26 cellular contexts compared by ENCODE assay signal in genomic region chr6:107235521-107235920, GRCh38.
A peak's percentile ranks its signal among the peaks of the same experiment; 100 is the strongest.
DNase-seq lines count a peak whose midpoint lies in the region; ATAC-seq, FAIRE-seq and TF ChIP-seq lines count a peak whose summit lies in the region.
"Had no signal": no experiment of that assay in that cellular context is flagged by ENCODE, and none has a peak within 500 bp of the region (broad histone marks: within the 10 kb centered on the region; RNA-seq: fewer than 3 reads in every experiment).

No MANE protein-coding gene starts in this region.

- no peak overlapping the region for H3K4me2 ChIP-seq in GM23248 (ENCODE audit: unreplicated experiment)
- H3K4me2 ChIP-seq in endothelial cell of umbilical vein (ENCODE audit: insufficient read depth, low read length): no peak overlapping the region
- H3K4me2 ChIP-seq in HepG2 (ENCODE audit: low read depth, low read length): 0 out of 2 replicates have a peak overlapping the region, but pooled peaks have one; percentile 19
- H3K4me2 ChIP-seq: neural progenitor cell, SK-N-SH had no signal

- CTCF ChIA-PET in endothelial cell of umbilical vein (lab: Charles Lee): interaction anchor here (0.5 to 1.0 kb wide), 2 partner anchors 9 to 13 kb away, joined by 3 read pairs; no protein-coding TSS in a partner anchor
- CTCF ChIA-PET in HepG2 (lab: Yijun Ruan, JAX; ENCODE audit: low intra/inter-chr PET ratio, low total read pairs): no interaction called here
- CTCF ChIA-PET in T-cell (lab: Charles Lee): interaction anchor here (0.6 kb wide), 2 partner anchors 155 to 1844 kb away, joined by 4 read pairs; no protein-coding TSS in a partner anchor

- TF ChIP-seq CTCF in endothelial cell of umbilical vein (IDR thresholded peaks at IDR 0.05; ENCODE audit: extremely low read depth in 1 of 2, insufficient read depth in 1 of 2, low read depth in 1 of 2, low read length in 2 of 2) (no peak), HepG2 (CRISPR knock-in tag; IDR thresholded peaks at IDR 0.05) (no peak)

- peaks cover 11% of the 10 kb centered on the region for H3K9me3 Mint-ChIP-seq in activated T-helper 2 cell treated with anti-CD3 and anti-CD28 coated beads, Interferon-gamma antibody, Interleukin-2, Interleukin-4, amounts not matched to agents 10 μg/mL and 5 μg/mL and 100 μg/mL, durations not matched to agents 14 hours and 24 hours and 36 hours
- H3K9me3 Mint-ChIP-seq in T-cell: peaks cover 6 to 14% (median 13%) of the 10 kb centered on the region in 3 donors
- H3K9me3 Mint-ChIP-seq: H9, neural progenitor cell had no signal

- H3K4me3 ChIP-seq in GM23248 (no peak overlapping the region), endothelial cell of umbilical vein (replicated peaks in 1 of 3; ENCODE audit: insufficient read depth in 1 of 3, low read depth in 1 of 3, low read length in 3 of 3) (no peak overlapping the region), HepG2 (replicated peaks in 1 of 3; ENCODE audit: insufficient read depth in 1 of 3, low read depth in 2 of 3, low read length in 3 of 3) (no peak overlapping the region)
- H3K4me3 ChIP-seq: lung, neural progenitor cell, transverse colon had no signal

- H3K9me2 ChIP-seq in GM23248 (ENCODE audit: insufficient read depth): no peaks in the 10 kb centered on the region
- H3K9me2 ChIP-seq: SK-N-SH had no signal

- H3K4me1 ChIP-seq in GM23248 (ENCODE audit: insufficient read depth) (no peaks in the 10 kb centered on the region), endothelial cell of umbilical vein (ENCODE audit: control insufficient read depth, extremely low read depth, insufficient read depth, low read length) (peaks cover 6% of the 10 kb centered on the region), HepG2 (ENCODE audit: insufficient read depth, low read length) (peaks cover 22% of the 10 kb centered on the region)
- H3K4me1 ChIP-seq: neural progenitor cell had no signal

- H3K9me3 ChIP-seq in GM23248 (ENCODE audit: low read depth) (no peaks in the 10 kb centered on the region), endothelial cell of umbilical vein (replicated peaks; ENCODE audit: control insufficient read depth, insufficient read depth, low read length) (no peaks in the 10 kb centered on the region), HepG2 (ENCODE audit: low read length) (no peaks in the 10 kb centered on the region)
- H3K9me3 ChIP-seq: SK-N-SH, transverse colon had no signal

- H3K36me3 ChIP-seq in GM23248 (ENCODE audit: low read depth) (no peaks in the 10 kb centered on the region), endothelial cell of umbilical vein (ENCODE audit: control insufficient read depth in 2 of 2, extremely low read depth in 1 of 2, insufficient read depth in 2 of 2, low read length in 2 of 2) (no peaks in the 10 kb centered on the region), HepG2 (replicated peaks in 1 of 2; ENCODE audit: control insufficient read depth in 1 of 2, insufficient read depth in 2 of 2, low read length in 2 of 2) (no peaks in the 10 kb centered on the region)
- H3K36me3 ChIP-seq: neural progenitor cell had no signal

- no peak overlapping the region for H3K9ac ChIP-seq in GM23248
- no peak overlapping the region for H3K9ac ChIP-seq in endothelial cell of umbilical vein (replicated peaks; ENCODE audit: extremely low read depth, insufficient read depth, low read length)
- no peak overlapping the region for H3K9ac ChIP-seq in HepG2 (ENCODE audit: insufficient read depth, low read depth, low read length)
- H3K9ac ChIP-seq: neural progenitor cell, SK-N-SH had no signal

- no peaks in the 10 kb centered on the region for H3K9me1 ChIP-seq in endothelial cell of umbilical vein (replicated peaks; ENCODE audit: control insufficient read depth, extremely low read depth, insufficient read depth, low read length)

- H3K27me3 Mint-ChIP-seq in activated T-helper 2 cell treated with anti-CD3 and anti-CD28 coated beads, Interferon-gamma antibody, Interleukin-2, Interleukin-4, amounts not matched to agents 10 μg/mL and 5 μg/mL and 100 μg/mL, durations not matched to agents 14 hours and 24 hours and 36 hours (ENCODE audit: low read depth): no peaks in the 10 kb centered on the region
- no peaks in the 10 kb centered on the region for H3K27me3 Mint-ChIP-seq in T-cell
- H3K27me3 Mint-ChIP-seq: activated CD4-positive, alpha-beta T cell treated with anti-CD3 and anti-CD28 coated beads, Interleukin-2, amount 10 ng/mL, durations not matched to agents 24 days and 14 days; activated naive CD8-positive, alpha-beta T cell; activated T-helper 17 cell treated with anti-CD3 and anti-CD28 coated beads, Interleukin-2, amount 50 U/mL, for 72 hours; stimulated activated naive CD8-positive, alpha-beta T cell treated with anti-CD3 and anti-CD28 coated beads, Interleukin-15, amount 100 ng/mL, for 72 hours had no signal

- intact Hi-C loops in endothelial cell of umbilical vein (cut with micrococcal nuclease): no loop called here
- intact Hi-C loops in HepG2 (cut with micrococcal nuclease; ENCODE audit: unreplicated experiment): no loop called here
- intact Hi-C loops in activated T-helper 2 cell treated with anti-CD3 and anti-CD28 coated beads, Interferon-gamma antibody, Interleukin-2, Interleukin-4, amounts not matched to agents 10 μg/mL and 5 μg/mL and 100 μg/mL, durations not matched to agents 14 hours and 24 hours and 36 hours (cut with micrococcal nuclease): no loop called here

- H3K79me2 ChIP-seq in GM23248 (ENCODE audit: insufficient read depth) (no peaks in the 10 kb centered on the region), endothelial cell of umbilical vein (ENCODE audit: control insufficient read depth, insufficient read depth, low read length) (no peaks in the 10 kb centered on the region), HepG2 (ENCODE audit: insufficient read depth, low read length) (no peaks in the 10 kb centered on the region)

- peaks cover 15% of the 10 kb centered on the region for H3K36me3 Mint-ChIP-seq in activated T-helper 2 cell treated with anti-CD3 and anti-CD28 coated beads, Interferon-gamma antibody, Interleukin-2, Interleukin-4, amounts not matched to agents 10 μg/mL and 5 μg/mL and 100 μg/mL, durations not matched to agents 14 hours and 24 hours and 36 hours (ENCODE audit: low read depth)
- H3K36me3 Mint-ChIP-seq in T-cell: peaks cover 49% of the 10 kb centered on the region

- TF ChIP-seq EP300 in HepG2 (IDR thresholded peaks at IDR 0.05; ENCODE audit: low read depth in 2 of 2, low read length in 2 of 2) (no peak), HepG2 (CRISPR knock-in tag; IDR thresholded peaks at IDR 0.05; ENCODE audit: borderline replicate concordance) (no peak)

- no peak overlapping the region for H2AFZ ChIP-seq in GM23248
- no peak overlapping the region for H2AFZ ChIP-seq in endothelial cell of umbilical vein (ENCODE audit: low read depth, low read length)
- no peak overlapping the region for H2AFZ ChIP-seq in HepG2 (ENCODE audit: low read length)
- H2AFZ ChIP-seq: neural progenitor cell had no signal

- POLR2A ChIA-PET in endothelial cell of umbilical vein (lab: Charles Lee) (no interaction called here), HepG2 (lab: Yijun Ruan, JAX) (no interaction called here), T-cell (lab: Charles Lee) (no interaction called here)

- ATAC-seq in HepG2: no peak
- ATAC-seq in HG03280 (IDR thresholded peaks at IDR 0.05; ENCODE audit: unreplicated experiment): no peak
- ATAC-seq in T-cell (replicated peaks in 1 of 4): no peak
- ATAC-seq: activated T-helper 17 cell treated with anti-CD3 and anti-CD28 coated beads, Interleukin-2, amount 50 U/mL, for 72 hours; stimulated activated naive CD8-positive, alpha-beta T cell treated with anti-CD3 and anti-CD28 coated beads, Interleukin-15, amount 100 ng/mL, for 72 hours had no signal

- no peak for FAIRE-seq in endothelial cell of umbilical vein (lab: Jason Lieb, UNC)
- no peak for FAIRE-seq in HepG2 (lab: Jason Lieb, UNC)
- FAIRE-seq: astrocyte, D721Med, GM12892, keratinocyte had no signal

- H3K4me1 Mint-ChIP-seq in activated T-helper 2 cell treated with anti-CD3 and anti-CD28 coated beads, Interferon-gamma antibody, Interleukin-2, Interleukin-4, amounts not matched to agents 10 μg/mL and 5 μg/mL and 100 μg/mL, durations not matched to agents 14 hours and 24 hours and 36 hours (ENCODE audit: low read depth): no peaks in the 10 kb centered on the region
- no peaks in the 10 kb centered on the region for H3K4me1 Mint-ChIP-seq in T-cell
- H3K4me1 Mint-ChIP-seq: activated CD4-positive, alpha-beta T cell treated with anti-CD3 and anti-CD28 coated beads, Interleukin-2, amount 10 ng/mL, durations not matched to agents 24 days and 14 days; activated T-helper 17 cell treated with anti-CD3 and anti-CD28 coated beads, Interleukin-2, amount 50 U/mL, for 72 hours; stimulated activated naive CD8-positive, alpha-beta T cell treated with anti-CD3 and anti-CD28 coated beads, Interleukin-15, amount 100 ng/mL, for 72 hours had no signal

- dilution Hi-C loops in endothelial cell of umbilical vein (cut with MboI; ENCODE audit: extremely low pct_ligation_motif_present, low sequenced_read_pairs): no loop called here

- TF ChIP-seq POLR2A in endothelial cell of umbilical vein (IDR thresholded peaks at IDR 0.05; ENCODE audit: low read depth, low read length): no peak
- TF ChIP-seq POLR2A in HepG2 (IDR thresholded peaks at IDR 0.05; ENCODE audit: insufficient read depth in 1 of 2, low read depth in 2 of 2, low read length in 2 of 2): no peak

- no peaks in the 10 kb centered on the region for H3F3A ChIP-seq in GM23248 (ENCODE audit: insufficient read depth)

- H4K20me1 ChIP-seq in GM23248 (ENCODE audit: insufficient read depth): no peaks in the 10 kb centered on the region
- H4K20me1 ChIP-seq in endothelial cell of umbilical vein (replicated peaks; ENCODE audit: control insufficient read depth, extremely low read depth, insufficient read depth, low read length): no peaks in the 10 kb centered on the region
- no peaks in the 10 kb centered on the region for H4K20me1 ChIP-seq in HepG2 (ENCODE audit: insufficient read depth, low read length)

- H3K27ac ChIP-seq in GM23248 (no peak overlapping the region), endothelial cell of umbilical vein (ENCODE audit: insufficient read depth, low read depth, low read length) (no peak overlapping the region), HepG2 (ENCODE audit: extremely low read length, insufficient read depth, low read length) (no peak overlapping the region)
- H3K27ac ChIP-seq: neural progenitor cell, transverse colon had no signal

- DNase-seq in GM23248 (peak; percentile 1), NCI-H446 (lab: John Stamatoyannopoulos, UW) (peak; percentile 9 to 29), endothelial cell of umbilical vein (ENCODE audit: low read depth, low spot score) (peak; percentile 61), HepG2 (ENCODE audit: low spot score) (no peak), NCI-H510A treated with DMSO at 0.1 percent for 48 hours (lab: John Stamatoyannopoulos, UW) (no peak), T-cell (no peak)
- DNase-seq in activated T-helper 2 cell treated with anti-CD3 and anti-CD28 coated beads, Interferon-gamma antibody, Interleukin-2, Interleukin-4, amounts not matched to agents 10 μg/mL and 5 μg/mL and 100 μg/mL, durations not matched to agents 14 hours and 24 hours and 36 hours (ENCODE audit: low spot score): no peak
- DNase-seq: activated CD4-positive, alpha-beta T cell treated with anti-CD3 and anti-CD28 coated beads, Interleukin-2, amount 10 ng/mL, durations not matched to agents 24 days and 14 days; erythroblast; H9; NCI-H1436 treated with DMSO at 0.1 percent for 48 hours; NCI-H69; posterior cingulate gyrus; SK-N-SH; stimulated activated naive CD8-positive, alpha-beta T cell treated with anti-CD3 and anti-CD28 coated beads, Interleukin-15, amount 100 ng/mL, for 72 hours; transverse colon had no signal

- no peak overlapping the region for H3K4me3 Mint-ChIP-seq in activated T-helper 2 cell treated with anti-CD3 and anti-CD28 coated beads, Interferon-gamma antibody, Interleukin-2, Interleukin-4, amounts not matched to agents 10 μg/mL and 5 μg/mL and 100 μg/mL, durations not matched to agents 14 hours and 24 hours and 36 hours (ENCODE audit: low read depth)
- H3K4me3 Mint-ChIP-seq in T-cell: no peak overlapping the region
- H3K4me3 Mint-ChIP-seq: activated CD4-positive, alpha-beta T cell treated with anti-CD3 and anti-CD28 coated beads, Interleukin-2, amount 10 ng/mL, durations not matched to agents 24 days and 14 days; activated naive CD8-positive, alpha-beta T cell; activated T-helper 17 cell treated with anti-CD3 and anti-CD28 coated beads, Interleukin-2, amount 50 U/mL, for 72 hours; CD14-positive monocyte; H9; neural progenitor cell; stimulated activated naive CD8-positive, alpha-beta T cell treated with anti-CD3 and anti-CD28 coated beads, Interleukin-15, amount 100 ng/mL, for 72 hours had no signal

- TF ChIP-seq RAD21 in HepG2 (CRISPR knock-in tag; IDR thresholded peaks at IDR 0.05): no peak

- in situ Hi-C loops in GM23248 (cut with MboI) (no loop called here), HepG2 (cut with HindIII; ENCODE audit: extremely low pct_ligation_motif_present, low pct_unique_long_range_greater_than_20kb) (no loop called here)

- no peak overlapping the region for H3K27ac Mint-ChIP-seq in activated T-helper 2 cell treated with anti-CD3 and anti-CD28 coated beads, Interferon-gamma antibody, Interleukin-2, Interleukin-4, amounts not matched to agents 10 μg/mL and 5 μg/mL and 100 μg/mL, durations not matched to agents 14 hours and 24 hours and 36 hours
- H3K27ac Mint-ChIP-seq in T-cell: no peak overlapping the region
- H3K27ac Mint-ChIP-seq: activated CD4-positive, alpha-beta T cell treated with anti-CD3 and anti-CD28 coated beads, Interleukin-2, amount 10 ng/mL, durations not matched to agents 24 days and 14 days; activated naive CD8-positive, alpha-beta T cell; activated T-helper 17 cell treated with anti-CD3 and anti-CD28 coated beads, Interleukin-2, amount 50 U/mL, for 72 hours; CD14-positive monocyte; H9; neural progenitor cell; stimulated activated naive CD8-positive, alpha-beta T cell treated with anti-CD3 and anti-CD28 coated beads, Interleukin-15, amount 100 ng/mL, for 72 hours had no signal

- BruUV-seq in endothelial cell of umbilical vein (replicated peaks; lab: Mats Ljungman, UMichigan) (no TSS peak), HepG2 (replicated peaks; lab: Mats Ljungman, UMichigan) (no TSS peak)

- H3K27me3 ChIP-seq in GM23248 (replicated peaks; ENCODE audit: insufficient read depth): no peaks in the 10 kb centered on the region
- no peaks in the 10 kb centered on the region for H3K27me3 ChIP-seq in endothelial cell of umbilical vein (ENCODE audit: control insufficient read depth in 2 of 2, insufficient read depth in 2 of 2, low read length in 2 of 2)
- H3K27me3 ChIP-seq in HepG2 (ENCODE audit: control insufficient read depth in 1 of 2, insufficient read depth in 2 of 2, low read length in 2 of 2): no peaks in the 10 kb centered on the region
- H3K27me3 ChIP-seq: neural progenitor cell, transverse colon had no signal

Comparison
In these comparisons a context has a peak if more than half of its experiments do, and no peak if none do; other contexts are left out.
1. DNase-seq: peak in GM23248 (single experiment), NCI-H446 (2 of 2) and endothelial cell of umbilical vein (single experiment); none in HepG2 (single experiment), NCI-H510A treated with DMSO at 0.1 percent for 48 hours (single experiment), activated T-helper 2 cell treated with anti-CD3 and anti-CD28 coated beads, Interferon-gamma antibody, Interleukin-2, Interleukin-4, amounts not matched to agents 10 μg/mL and 5 μg/mL and 100 μg/mL, durations not matched to agents 14 hours and 24 hours and 36 hours (single experiment) and T-cell (0 of 34).